Comparison of ENCODE assay signal across 8 cellular contexts in genomic region chr19:703651-704446, GRCh38. TPM values are rescaled to one million over a fixed set of nuclear protein-coding genes. Genes with fewer than 3 reads are reported as not detected.
A peak's percentile ranks its signal among the peaks of the same experiment; 100 is the strongest.
DNase-seq lines count a peak whose midpoint lies in the region.

No MANE protein-coding gene starts in this region.

- DNase-seq in AG08395 (ENCODE audit: low spot score), result peak; percentile 37
- peak; percentile 42 for DNase-seq in HT-29 (ENCODE audit: low spot score)
- DNase-seq in T1000 (lab: John Stamatoyannopoulos, UW), result peak; percentile 67
- DNase-seq in astrocyte of the hippocampus (ENCODE audit: low read depth, low spot score), result peak; percentile 54
- peak; percentile 96 for DNase-seq in iPS-NIHi7 (ENCODE audit: extremely low spot score)
- DNase-seq in stimulated activated CD4-positive, alpha-beta T cell treated with anti-CD3 and anti-CD28 coated beads, Interleukin-4, amount 100 ng/mL, for 48 hours (ENCODE audit: low read depth in 2 of 2), result peak; percentile 60 to 90
- DNase-seq in NCI-H524 treated with DMSO at 0.1 percent for 48 hours (lab: John Stamatoyannopoulos, UW), result no peak
- no peak for DNase-seq in DMS153 treated with DMSO at 0.1 percent for 48 hours (lab: John Stamatoyannopoulos, UW; ENCODE audit: unreplicated experiment)

RNA-seq across cellular contexts. Expression of gene PALM, which starts 4.9 kb away (rescaled TPM):
- 0.13 TPM in 1 of 2 replicates, not detected in the other for total RNA-seq in HT-29 (2014; rRNA removed; shearing (Covaris generic))

RNA-seq across cellular contexts. Expression of gene PRSS57, which starts 8.6 kb away (rescaled TPM):
- not detected in 2 replicates for total RNA-seq in HT-29 (2014; rRNA removed; shearing (Covaris generic))

RNA-seq across cellular contexts. Expression of gene FSTL3, which starts 27.7 kb away (rescaled TPM):
- 6.2 and 8.9 TPM in 2 replicates for total RNA-seq in HT-29 (2014; rRNA removed; shearing (Covaris generic))

RNA-seq across cellular contexts. Expression of gene RNF126, which starts 40.8 kb away (rescaled TPM):
- total RNA-seq in HT-29 (2014; rRNA removed; shearing (Covaris generic)), result 123 TPM in 2 replicates

RNA-seq across cellular contexts. Expression of gene MISP, which starts 47.1 kb away (rescaled TPM):
- 206 and 211 TPM in 2 replicates for total RNA-seq in HT-29 (2014; rRNA removed; shearing (Covaris generic))

Comparison
In these comparisons a context has a peak if more than half of its experiments do, and no peak if none do; other contexts are left out.
1. DNase-seq: peak in AG08395 (single experiment), HT-29 (single experiment), T1000 (single experiment), astrocyte of the hippocampus (single experiment), iPS-NIHi7 (single experiment) and stimulated activated CD4-positive, alpha-beta T cell treated with anti-CD3 and anti-CD28 coated beads, Interleukin-4, amount 100 ng/mL, for 48 hours (2 of 2); none in NCI-H524 treated with DMSO at 0.1 percent for 48 hours (single experiment) and DMS153 treated with DMSO at 0.1 percent for 48 hours (single experiment).